15 cellular contexts compared by ENCODE assay signal in the genomic region with DNA sequence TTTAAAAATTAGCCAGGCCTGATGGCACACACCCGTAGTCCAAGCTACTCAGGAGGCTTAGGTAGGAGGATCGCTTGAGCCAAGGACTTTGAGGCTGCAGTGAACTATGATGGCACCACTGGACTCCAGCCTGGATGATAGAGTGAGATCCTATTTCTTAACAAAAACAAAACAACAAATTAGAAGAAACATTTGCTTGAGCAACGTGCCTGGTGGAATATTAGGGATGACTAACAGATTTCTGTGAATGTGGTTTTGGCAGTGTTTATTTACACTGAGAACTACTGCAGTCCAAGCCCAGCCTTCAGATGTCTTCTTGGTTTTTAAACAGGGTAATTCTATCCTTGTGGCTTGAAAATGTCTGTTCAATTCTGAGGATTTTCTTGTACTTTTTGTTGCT. TPM values are rescaled to one million over a fixed set of nuclear protein-coding genes. Genes with fewer than 3 reads are reported as not detected.
DNase-seq lines count a peak whose midpoint lies in the region; ATAC-seq and TF ChIP-seq lines count a peak whose summit lies in the region.
"Had no signal": no experiment of that assay in that cellular context is flagged by ENCODE, and none has a peak within 500 bp of the region (broad histone marks: within the 10 kb centered on the region; RNA-seq: fewer than 3 reads in every experiment).

No MANE protein-coding gene starts in this region.

- DNase-seq in AG04449 (ENCODE audit: low read depth, low spot score) (peak; percentile 91), HFFc6 (peak; percentile 92), astrocyte of the cerebellum (ENCODE audit: low read depth) (peak; percentile 89), kidney epithelial cell (ENCODE audit: low read depth) (peak; percentile 75), ecto neural progenitor cell (ENCODE audit: low spot score) (no peak)
- DNase-seq in effector memory CD8-positive, alpha-beta T cell: no peak
- DNase-seq: activated CD4-positive, alpha-beta T cell treated with anti-CD3 and anti-CD28 coated beads, Interleukin-2, amount 10 ng/mL, durations not matched to agents 7 days and 5 days; activated naive CD4-positive, alpha-beta T cell treated with anti-CD3 and anti-CD28 coated beads for 36 hours; GF-D8; NCI-H2029 treated with DMSO at 0.1 percent for 48 hours; NK-92 treated with Interleukin-12 subunit alpha and Interleukin-12 subunit beta, amount 100 ng/mL, for 24 hours; transverse colon had no signal

- peaks cover 9% of the 10 kb centered on the region for H3K27me3 Mint-ChIP-seq in HFFc6 (ENCODE audit: insufficient read depth)
- peaks cover 19 to 37% of the 10 kb centered on the region in 2 donors for H3K27me3 Mint-ChIP-seq in effector memory CD8-positive, alpha-beta T cell

- H3K36me3 ChIP-seq in kidney epithelial cell (ENCODE audit: control insufficient read depth, insufficient read depth, low read length): no peaks in the 10 kb centered on the region
- H3K36me3 ChIP-seq: BLaER1 treated with 17β-estradiol and CSF1 and Interleukin-3, amounts not matched to agents 10 nM and 100 nM; transverse colon had no signal

- ATAC-seq in HG02840 (IDR thresholded peaks at IDR 0.05; ENCODE audit: low FRiP score, unreplicated experiment) (no peak), HG02973 (IDR thresholded peaks at IDR 0.05; ENCODE audit: unreplicated experiment) (no peak)
- no peak for ATAC-seq in effector memory CD8-positive, alpha-beta T cell (replicated peaks)

- no peaks in the 10 kb centered on the region for H3K9me3 Mint-ChIP-seq in HFFc6
- no peaks in the 10 kb centered on the region for H3K9me3 Mint-ChIP-seq in effector memory CD8-positive, alpha-beta T cell
- H3K9me3 Mint-ChIP-seq: activated CD4-positive, alpha-beta T cell treated with anti-CD3 and anti-CD28 coated beads, Interleukin-2, amount 10 ng/mL, durations not matched to agents 7 days and 5 days; activated naive CD4-positive, alpha-beta T cell treated with anti-CD3 and anti-CD28 coated beads for 36 hours had no signal

- in situ Hi-C loops in astrocyte of the cerebellum (cut with HindIII; ENCODE audit: low sequenced_read_pairs): no loop called here

- H3K27me3 ChIP-seq in kidney epithelial cell (ENCODE audit: control insufficient read depth, insufficient read depth, low read length): no peaks in the 10 kb centered on the region
- H3K27me3 ChIP-seq: BLaER1 treated with 17β-estradiol and CSF1 and Interleukin-3, amounts not matched to agents 10 nM and 100 nM; transverse colon had no signal

- POLR2A ChIA-PET in AG04449 (lab: Yijun Ruan, JAX): no interaction called here

- H3K4me3 Mint-ChIP-seq in HFFc6: peak overlapping the region; percentile 75
- H3K4me3 Mint-ChIP-seq in effector memory CD8-positive, alpha-beta T cell: no peak overlapping the region
- H3K4me3 Mint-ChIP-seq: activated CD4-positive, alpha-beta T cell treated with anti-CD3 and anti-CD28 coated beads, Interleukin-2, amount 10 ng/mL, durations not matched to agents 7 days and 5 days; activated naive CD4-positive, alpha-beta T cell treated with anti-CD3 and anti-CD28 coated beads for 36 hours had no signal

- CTCF ChIA-PET in AG04449 (lab: Yijun Ruan, JAX): no interaction called here

- no peak for TF ChIP-seq CTCF in AG04449 (IDR thresholded peaks at IDR 0.05; ENCODE audit: insufficient read depth, low read length, missing control alignments)
- TF ChIP-seq CTCF in HFFc6 (IDR thresholded peaks at IDR 0.05): no peak
- TF ChIP-seq CTCF in astrocyte of the cerebellum (IDR thresholded peaks at IDR 0.05; ENCODE audit: low read depth, low read length, missing control alignments): no peak
- TF ChIP-seq CTCF in kidney epithelial cell (IDR thresholded peaks at IDR 0.05; ENCODE audit: insufficient read depth, low read length, poor library complexity, severe bottlenecking): no peak

- H3K4me3 ChIP-seq in AG04449 (ENCODE audit: low read depth, low read length): no peak overlapping the region
- H3K4me3 ChIP-seq in astrocyte of the cerebellum (ENCODE audit: low read depth, low read length): no peak overlapping the region
- no peak overlapping the region for H3K4me3 ChIP-seq in kidney epithelial cell (ENCODE audit: low read depth, low read length)
- H3K4me3 ChIP-seq: BLaER1 treated with 17β-estradiol and CSF1 and Interleukin-3, amounts not matched to agents 10 nM and 100 nM; transverse colon had no signal

- no peaks in the 10 kb centered on the region for H3K36me3 Mint-ChIP-seq in HFFc6 (ENCODE audit: low read depth)
- no peaks in the 10 kb centered on the region for H3K36me3 Mint-ChIP-seq in effector memory CD8-positive, alpha-beta T cell (ENCODE audit: insufficient read depth)

- peaks cover 25% of the 10 kb centered on the region for H3K4me1 Mint-ChIP-seq in HFFc6 (ENCODE audit: low read depth)
- H3K4me1 Mint-ChIP-seq in effector memory CD8-positive, alpha-beta T cell (ENCODE audit: low read depth in 2 of 2): no peaks in the 10 kb centered on the region

- H3K27ac Mint-ChIP-seq in HFFc6: peak overlapping the region; percentile 79
- no peak overlapping the region for H3K27ac Mint-ChIP-seq in effector memory CD8-positive, alpha-beta T cell
- H3K27ac Mint-ChIP-seq: activated CD4-positive, alpha-beta T cell treated with anti-CD3 and anti-CD28 coated beads, Interleukin-2, amount 10 ng/mL, durations not matched to agents 7 days and 5 days; activated naive CD4-positive, alpha-beta T cell treated with anti-CD3 and anti-CD28 coated beads for 36 hours had no signal

RNA-seq across cellular contexts. Expression of gene PPP1R3G, which starts 9.2 kb away (rescaled TPM):
- total RNA-seq in HFFc6 (2021; fragmentation: NEBNext Ultra II Directional; extraction: Animal tissue kit (Norgen Biotek cat#: 25700)): 1 to 10 TPM in 4 of 6 experiments, under 1 TPM in 2; 0.55 to 1.6 (median 1.4) TPM
- 0.96 and 2.1 TPM in 2 replicates for total RNA-seq in kidney epithelial cell
- total RNA-seq: activated naive CD4-positive, alpha-beta T cell treated with anti-CD3 and anti-CD28 coated beads for 36 hours had no signal

Comparison
In these comparisons a context has a peak if more than half of its experiments do, and no peak if none do; other contexts are left out.
1. DNase-seq: peak in AG04449 (single experiment), HFFc6 (single experiment), astrocyte of the cerebellum (single experiment) and kidney epithelial cell (single experiment); none in ecto neural progenitor cell (single experiment) and effector memory CD8-positive, alpha-beta T cell (0 of 3).